12 cellular contexts compared by ENCODE assay signal in genomic region chr5:17113174-17113941, GRCh38.
DNase-seq lines count a peak whose midpoint lies in the region; TF ChIP-seq lines count a peak whose summit lies in the region.
"Had no signal": no experiment of that assay in that cellular context is flagged by ENCODE, and none has a peak within 500 bp of the region (broad histone marks: within the 10 kb centered on the region; RNA-seq: fewer than 3 reads in every experiment).

No MANE protein-coding gene starts in this region.

- peak overlapping the region; percentile 35 for H3K27ac ChIP-seq in C4-2B
- H3K27ac ChIP-seq in PC-9 = peak overlapping the region; percentile 69
- H3K27ac ChIP-seq in prostate gland = peak overlapping the region; percentile 3 to 12

- H3K36me3 ChIP-seq in PC-9 (ENCODE audit: low read depth) (no peaks in the 10 kb centered on the region), prostate gland (no peaks in the 10 kb centered on the region)

- H3K4me1 ChIP-seq in PC-9 (replicated peaks; ENCODE audit: insufficient read depth) (peaks cover 38% of the 10 kb centered on the region), prostate gland (replicated peaks) (no peaks in the 10 kb centered on the region)

- DNase-seq in PC-9 (peak in 1 of 2 experiments; percentile 84), fibroblast of mammary gland (ENCODE audit: low read depth) (peak; percentile 73), prostate gland (ENCODE audit: low spot score) (no peak), NCI-H1930 (lab: John Stamatoyannopoulos, UW) (no peak), RKO (ENCODE audit: low spot score) (no peak), GOT3 (lab: John Stamatoyannopoulos, UW) (no peak)
- DNase-seq in stimulated activated CD8-positive, alpha-beta memory T cell treated with anti-CD3 and anti-CD28 coated beads, Interleukin-4, amount 100 ng/mL, for 48 hours = no peak
- DNase-seq: activated CD4-positive, alpha-beta T cell treated with anti-CD3 and anti-CD28 coated beads for 4 hours; CD8-positive, alpha-beta T cell; NCI-H2171; stimulated activated naive CD8-positive, alpha-beta T cell treated with anti-CD3 and anti-CD28 coated beads, Interleukin-15, amount 100 ng/mL, for 72 hours had no signal

- no peak for TF ChIP-seq POLR2A in prostate gland (IDR thresholded peaks at IDR 0.05)

- intact Hi-C loops in PC-9 (cut with micrococcal nuclease; ENCODE audit: unreplicated experiment) (loop anchor here (5.0 kb wide), 1 partner anchor 56 kb away; no protein-coding TSS in a partner anchor), prostate gland (cut with DNase I) (no loop called here)

- no peaks in the 10 kb centered on the region for H3K9me2 ChIP-seq in PC-9 (ENCODE audit: insufficient read depth)

- no peaks in the 10 kb centered on the region for H3K79me2 ChIP-seq in PC-9 (ENCODE audit: low read depth)

- H2AFZ ChIP-seq in PC-9 = peak overlapping the region; percentile 29

- H3K4me2 ChIP-seq in PC-9 = peak overlapping the region; percentile 69

- H3K4me3 ChIP-seq in PC-9 (peak overlapping the region; percentile 26; the same call in 1 of the 2 replicates), fibroblast of mammary gland (ENCODE audit: control insufficient read depth, low read depth, low read length) (no peak overlapping the region), prostate gland (no peak overlapping the region)

- POLR2A ChIA-PET in PC-9 (lab: Charles Lee; ENCODE audit: unreplicated experiment) = no interaction called here

- peaks cover 23% of the 10 kb centered on the region; the same call in 1 of the 2 replicates for H3F3A ChIP-seq in PC-9 (ENCODE audit: insufficient read depth, low read depth)

- TF ChIP-seq CTCF in C4-2B (conservative IDR thresholded peaks at IDR 0.05) = no peak
- no peak for TF ChIP-seq CTCF in PC-9 (conservative IDR thresholded peaks at IDR 0.05)
- TF ChIP-seq CTCF in fibroblast of mammary gland (conservative IDR thresholded peaks at IDR 0.05; ENCODE audit: control insufficient read depth, insufficient read depth, low read depth, low read length) = no peak
- TF ChIP-seq CTCF in prostate gland (IDR thresholded peaks at IDR 0.05) = no peak

- H3K27me3 ChIP-seq in PC-9 (ENCODE audit: insufficient read depth, low read depth) (no peaks in the 10 kb centered on the region), prostate gland (replicated peaks; ENCODE audit: insufficient read depth) (no peaks in the 10 kb centered on the region)

- no TSS peak for BruUV-seq in PC-9 (replicated peaks; lab: Mats Ljungman, UMichigan)

- H3K9me3 ChIP-seq in PC-9 (ENCODE audit: insufficient read depth, low read depth) (no peaks in the 10 kb centered on the region), prostate gland (no peaks in the 10 kb centered on the region)

- no peaks in the 10 kb centered on the region for H4K20me1 ChIP-seq in PC-9 (ENCODE audit: insufficient read depth)

- CTCF ChIA-PET in PC-9 (lab: Charles Lee) = interaction anchor here (1.9 kb wide), 1 partner anchor 19 kb away, joined by 14 read pairs; no protein-coding TSS in a partner anchor

- WGBS in prostate gland = 77% methylated on average over 9 of the region's 9 CpGs

Comparison
In these comparisons a context has a peak if more than half of its experiments do, and no peak if none do; other contexts are left out.
1. H3K27ac ChIP-seq: peak in every context shown above with its lines; median percentile 69 in PC-9; 35 in C4-2B; 8 in prostate gland.